Comparison of ENCODE assay signal across 18 cellular contexts in genomic region chr12:132713123-132713522, GRCh38. TPM values are rescaled to one million over a fixed set of nuclear protein-coding genes. Genes with fewer than 3 reads are reported as not detected.
DNase-seq lines count a peak whose midpoint lies in the region; ATAC-seq and TF ChIP-seq lines count a peak whose summit lies in the region.
"Had no signal": no experiment of that assay in that cellular context is flagged by ENCODE, and none has a peak within 500 bp of the region (broad histone marks: within the 10 kb centered on the region; RNA-seq: fewer than 3 reads in every experiment).

No MANE protein-coding gene starts in this region.

- no peaks in the 10 kb centered on the region for H3K9me3 ChIP-seq in BLaER1 treated with 17β-estradiol and CSF1 and Interleukin-3, amounts not matched to agents 10 nM and 100 nM (replicated peaks in 1 of 11)
- no peaks in the 10 kb centered on the region for H3K9me3 ChIP-seq in esophagus squamous epithelium

- WGBS in esophagus squamous epithelium, 2 donors = 51 to 60% methylated on average over 2 of the region's 2 CpGs

- peaks cover 95% of the 10 kb centered on the region for H3K36me3 Mint-ChIP-seq in Calu3 (ENCODE audit: insufficient read depth, unreplicated experiment)
- peaks cover 14% of the 10 kb centered on the region for H3K36me3 Mint-ChIP-seq in activated T-helper 1 cell treated with anti-CD3 and anti-CD28 coated beads, Interleukin-12 subunit alpha, Interleukin-12 subunit beta, Interleukin-2, Interleukin-4 antibody, amounts not matched to agents 30 ng/mL and 10 ng/mL and 1 ng/mL, durations not matched to agents 14 hours and 24 hours and 36 hours (ENCODE audit: low read depth)

- DNase-seq in Calu3 = no peak
- no peak for DNase-seq in activated T-helper 1 cell treated with anti-CD3 and anti-CD28 coated beads, Interleukin-12 subunit alpha, Interleukin-12 subunit beta, Interleukin-2, Interleukin-4 antibody, amounts not matched to agents 30 ng/mL and 10 ng/mL and 1 ng/mL, durations not matched to agents 14 hours and 24 hours and 36 hours (ENCODE audit: low spot score)
- DNase-seq in esophagus squamous epithelium (lab: John Stamatoyannopoulos, UW) = no peak
- no peak for DNase-seq in ACHN
- DNase-seq in cerebellar nuclear complex (lab: John Stamatoyannopoulos, UW) = no peak
- DNase-seq: activated CD4-positive, alpha-beta T cell treated with anti-CD3 and anti-CD28 coated beads for 1 hour; effector memory CD8-positive, alpha-beta T cell; kidney; NCI-H1417 treated with DMSO at 0.1 percent for 48 hours; stimulated activated CD4-positive, alpha-beta T cell treated with anti-CD3 and anti-CD28 coated beads, Interleukin-2, amount 100 ng/mL, for 24 hours; T-helper 9 cell had no signal

- CTCF ChIA-PET in Calu3 (lab: Charles Lee) = no interaction called here

- no peak for TF ChIP-seq POLR2A in esophagus squamous epithelium (IDR thresholded peaks at IDR 0.05)

- H3K9me3 Mint-ChIP-seq in Calu3 (ENCODE audit: low read depth, unreplicated experiment) = no peaks in the 10 kb centered on the region
- H3K9me3 Mint-ChIP-seq in activated T-helper 1 cell treated with anti-CD3 and anti-CD28 coated beads, Interleukin-12 subunit alpha, Interleukin-12 subunit beta, Interleukin-2, Interleukin-4 antibody, amounts not matched to agents 30 ng/mL and 10 ng/mL and 1 ng/mL, durations not matched to agents 14 hours and 24 hours and 36 hours = no peaks in the 10 kb centered on the region

- TF ChIP-seq CTCF in Calu3 (IDR thresholded peaks at IDR 0.05; ENCODE audit: unreplicated experiment) (no peak), esophagus squamous epithelium (IDR thresholded peaks at IDR 0.05) (no peak)

- H3K4me1 ChIP-seq in BLaER1 treated with 17β-estradiol and CSF1 and Interleukin-3, amounts not matched to agents 10 nM and 100 nM = peaks cover 46 to 63% (median 55%) of the 10 kb centered on the region in 10 experiments
- peaks cover 13 to 43% (median 21%) of the 10 kb centered on the region in 3 donors for H3K4me1 ChIP-seq in esophagus squamous epithelium

- H3K27me3 Mint-ChIP-seq in Calu3 (ENCODE audit: unreplicated experiment) = no peaks in the 10 kb centered on the region
- H3K27me3 Mint-ChIP-seq in activated T-helper 1 cell treated with anti-CD3 and anti-CD28 coated beads, Interleukin-12 subunit alpha, Interleukin-12 subunit beta, Interleukin-2, Interleukin-4 antibody, amounts not matched to agents 30 ng/mL and 10 ng/mL and 1 ng/mL, durations not matched to agents 14 hours and 24 hours and 36 hours (ENCODE audit: insufficient read depth) = no peaks in the 10 kb centered on the region
- H3K27me3 Mint-ChIP-seq: B cell; effector memory CD8-positive, alpha-beta T cell; memory B cell; naive thymus-derived CD8-positive, alpha-beta T cell had no signal

- peak overlapping the region; percentile 13 for H3K27ac Mint-ChIP-seq in Calu3 (ENCODE audit: unreplicated experiment)
- H3K27ac Mint-ChIP-seq in activated T-helper 1 cell treated with anti-CD3 and anti-CD28 coated beads, Interleukin-12 subunit alpha, Interleukin-12 subunit beta, Interleukin-2, Interleukin-4 antibody, amounts not matched to agents 30 ng/mL and 10 ng/mL and 1 ng/mL, durations not matched to agents 14 hours and 24 hours and 36 hours = no peak overlapping the region
- H3K27ac Mint-ChIP-seq: B cell had no signal

- no peak overlapping the region; a peak in 1 of 22 replicates for H3K9ac ChIP-seq in BLaER1 treated with 17β-estradiol and CSF1 and Interleukin-3, amounts not matched to agents 10 nM and 100 nM

- no peak overlapping the region for H3K4me3 ChIP-seq in BLaER1 treated with 17β-estradiol and CSF1 and Interleukin-3, amounts not matched to agents 10 nM and 100 nM
- peak overlapping the region in 1 of 4 donors; percentile 13 for H3K4me3 ChIP-seq in esophagus squamous epithelium
- H3K4me3 ChIP-seq: hepatocyte had no signal

- no peaks in the 10 kb centered on the region for H3K27me3 ChIP-seq in BLaER1 treated with 17β-estradiol and CSF1 and Interleukin-3, amounts not matched to agents 10 nM and 100 nM
- H3K27me3 ChIP-seq in esophagus squamous epithelium = no peaks in the 10 kb centered on the region
- H3K27me3 ChIP-seq: hepatocyte had no signal

- H4K20me1 ChIP-seq in BLaER1 treated with 17β-estradiol and CSF1 and Interleukin-3, amounts not matched to agents 10 nM and 100 nM = peaks cover 22 to 72% (median 68%) of the 10 kb centered on the region in 11 experiments; a peak in 21 of 22 replicates

- TSS peak; percentile 15 for BruUV-seq in Calu3 (replicated peaks; lab: Mats Ljungman, UMichigan)

- H3K4me2 ChIP-seq in BLaER1 treated with 17β-estradiol and CSF1 and Interleukin-3, amounts not matched to agents 10 nM and 100 nM = peak overlapping the region in 9 of 11 experiments; percentile 10 to 99 (median 85); a peak in 10 of 22 replicates
- H3K4me2 ChIP-seq: hepatocyte had no signal

- H3K27ac ChIP-seq in BLaER1 treated with 17β-estradiol and CSF1 and Interleukin-3, amounts not matched to agents 10 nM and 100 nM = no peak overlapping the region
- peak overlapping the region in 3 of 4 donors; percentile 52 to 67 (median 66) for H3K27ac ChIP-seq in esophagus squamous epithelium
- H3K27ac ChIP-seq: hepatocyte had no signal

- H3K36me3 ChIP-seq in BLaER1 treated with 17β-estradiol and CSF1 and Interleukin-3, amounts not matched to agents 10 nM and 100 nM = peaks cover 23 to 53% (median 47%) of the 10 kb centered on the region in 11 experiments
- peaks cover 0 to 37% (median 17%) of the 10 kb centered on the region in 3 donors for H3K36me3 ChIP-seq in esophagus squamous epithelium

- in situ Hi-C loops in ACHN (cut with HindIII; ENCODE audit: low pct_ligation_motif_present, low pct_unique_long_range_greater_than_20kb, low sequenced_read_pairs) = no loop called here

- intact Hi-C loops in Calu3 (cut with micrococcal nuclease; ENCODE audit: unreplicated experiment) (no loop called here), esophagus squamous epithelium (cut with DNase I) (no loop called here)
- intact Hi-C loops in activated T-helper 1 cell treated with anti-CD3 and anti-CD28 coated beads, Interleukin-12 subunit alpha, Interleukin-12 subunit beta, Interleukin-2, Interleukin-4 antibody, amounts not matched to agents 30 ng/mL and 10 ng/mL and 1 ng/mL, durations not matched to agents 14 hours and 24 hours and 36 hours (cut with micrococcal nuclease) = no loop called here

- no peaks in the 10 kb centered on the region for H3K4me1 Mint-ChIP-seq in Calu3 (ENCODE audit: low read depth, unreplicated experiment)
- H3K4me1 Mint-ChIP-seq in activated T-helper 1 cell treated with anti-CD3 and anti-CD28 coated beads, Interleukin-12 subunit alpha, Interleukin-12 subunit beta, Interleukin-2, Interleukin-4 antibody, amounts not matched to agents 30 ng/mL and 10 ng/mL and 1 ng/mL, durations not matched to agents 14 hours and 24 hours and 36 hours (ENCODE audit: low read depth) = peaks cover 15% of the 10 kb centered on the region

- no peak overlapping the region for H3K4me3 Mint-ChIP-seq in Calu3 (ENCODE audit: low read depth, unreplicated experiment)
- peak overlapping the region; percentile 37 for H3K4me3 Mint-ChIP-seq in activated T-helper 1 cell treated with anti-CD3 and anti-CD28 coated beads, Interleukin-12 subunit alpha, Interleukin-12 subunit beta, Interleukin-2, Interleukin-4 antibody, amounts not matched to agents 30 ng/mL and 10 ng/mL and 1 ng/mL, durations not matched to agents 14 hours and 24 hours and 36 hours
- H3K4me3 Mint-ChIP-seq: B cell, memory B cell had no signal

- ATAC-seq in HG02885 (IDR thresholded peaks at IDR 0.05; ENCODE audit: poor library complexity, unreplicated experiment) = no peak
- ATAC-seq: effector memory CD8-positive, alpha-beta T cell; naive thymus-derived CD8-positive, alpha-beta T cell; Panc1 had no signal

RNA-seq across cellular contexts. Expression of gene PGAM5, which starts 2.5 kb away (rescaled TPM):
- total RNA-seq in Calu3 (2022) (100 and 101 TPM in 2 replicates), esophagus squamous epithelium (10 to 100 TPM; 33.9 to 71.0 (median 39.9) TPM)
- 107 and 111 TPM in 2 replicates for total RNA-seq in activated T-helper 1 cell treated with anti-CD3 and anti-CD28 coated beads, Interleukin-12 subunit alpha, Interleukin-12 subunit beta, Interleukin-2, Interleukin-4 antibody, amounts not matched to agents 30 ng/mL and 10 ng/mL and 1 ng/mL, durations not matched to agents 14 hours and 24 hours and 36 hours

RNA-seq across cellular contexts. Expression of gene PXMP2, which starts 25.7 kb away (rescaled TPM):
- 41.9 and 45.0 TPM in 2 replicates for total RNA-seq in Calu3 (2022)
- total RNA-seq in activated T-helper 1 cell treated with anti-CD3 and anti-CD28 coated beads, Interleukin-12 subunit alpha, Interleukin-12 subunit beta, Interleukin-2, Interleukin-4 antibody, amounts not matched to agents 30 ng/mL and 10 ng/mL and 1 ng/mL, durations not matched to agents 14 hours and 24 hours and 36 hours = 21.5 and 23.3 TPM in 2 replicates
- total RNA-seq in esophagus squamous epithelium = 10 to 100 TPM; 16.3 to 31.9 (median 18.5) TPM

RNA-seq across cellular contexts. Expression of gene POLE, which starts 26.0 kb away (rescaled TPM):
- 179 and 200 TPM in 2 replicates for total RNA-seq in Calu3 (2022)
- total RNA-seq in activated T-helper 1 cell treated with anti-CD3 and anti-CD28 coated beads, Interleukin-12 subunit alpha, Interleukin-12 subunit beta, Interleukin-2, Interleukin-4 antibody, amounts not matched to agents 30 ng/mL and 10 ng/mL and 1 ng/mL, durations not matched to agents 14 hours and 24 hours and 36 hours = 168 and 170 TPM in 2 replicates
- total RNA-seq in esophagus squamous epithelium = 10 to 100 TPM; 17.8 to 42.4 (median 27.0) TPM

RNA-seq across cellular contexts. Expression of gene ANKLE2, which starts 48.5 kb away (rescaled TPM):
- total RNA-seq in Calu3 (2022) (175 and 190 TPM in 2 replicates), esophagus squamous epithelium (10 to 100 TPM; 26.4 to 73.5 (median 57.7) TPM)
- 151 and 156 TPM in 2 replicates for total RNA-seq in activated T-helper 1 cell treated with anti-CD3 and anti-CD28 coated beads, Interleukin-12 subunit alpha, Interleukin-12 subunit beta, Interleukin-2, Interleukin-4 antibody, amounts not matched to agents 30 ng/mL and 10 ng/mL and 1 ng/mL, durations not matched to agents 14 hours and 24 hours and 36 hours

Comparison
In these comparisons a context has a peak if more than half of its experiments do, and no peak if none do; other contexts are left out.
1. H3K27ac ChIP-seq: peak in esophagus squamous epithelium (3 of 4); none in BLaER1 treated with 17β-estradiol and CSF1 and Interleukin-3, amounts not matched to agents 10 nM and 100 nM (0 of 11).